Comparison of ENCODE assay signal across 12 cellular contexts in genomic region chr2:222408684-222409083, GRCh38. TPM values are rescaled to one million over a fixed set of nuclear protein-coding genes. Genes with fewer than 3 reads are reported as not detected.
"Had no signal": no experiment of that assay in that cellular context is flagged by ENCODE, and none has a peak within 500 bp of the region (broad histone marks: within the 10 kb centered on the region; RNA-seq: fewer than 3 reads in every experiment).

No MANE protein-coding gene starts in this region.

- H3K27me3 Mint-ChIP-seq: IgD-negative memory B cell had no signal

- H3K4me3 Mint-ChIP-seq: HFFc6, IgD-negative memory B cell had no signal

- H3K4me1 Mint-ChIP-seq: IgD-negative memory B cell had no signal

- H3K4me3 ChIP-seq: GM23248, HAP-1 had no signal

- H3K9me3 ChIP-seq: HAP-1 had no signal

- DNase-seq: GM23248, GOT3, H7, HFFc6, KBM-7 had no signal

- H3K27ac Mint-ChIP-seq: HFFc6, IgD-negative memory B cell had no signal

- H3K36me3 Mint-ChIP-seq: IgD-negative memory B cell had no signal

- H3K36me3 ChIP-seq: HAP-1 had no signal

- ATAC-seq: HCT116, HepG2 had no signal

- H3K4me1 ChIP-seq: HAP-1 had no signal

- H3K27ac ChIP-seq: GM23248, HL-60 had no signal

RNA-seq across cellular contexts. Expression of gene SGPP2, which starts 15.7 kb away (rescaled TPM):
- total RNA-seq: GM23248, H4, H7, HepG2, HFFc6, HT1080 had no signal
